ENCODE assay signal across 8 cellular contexts in the genomic region with DNA sequence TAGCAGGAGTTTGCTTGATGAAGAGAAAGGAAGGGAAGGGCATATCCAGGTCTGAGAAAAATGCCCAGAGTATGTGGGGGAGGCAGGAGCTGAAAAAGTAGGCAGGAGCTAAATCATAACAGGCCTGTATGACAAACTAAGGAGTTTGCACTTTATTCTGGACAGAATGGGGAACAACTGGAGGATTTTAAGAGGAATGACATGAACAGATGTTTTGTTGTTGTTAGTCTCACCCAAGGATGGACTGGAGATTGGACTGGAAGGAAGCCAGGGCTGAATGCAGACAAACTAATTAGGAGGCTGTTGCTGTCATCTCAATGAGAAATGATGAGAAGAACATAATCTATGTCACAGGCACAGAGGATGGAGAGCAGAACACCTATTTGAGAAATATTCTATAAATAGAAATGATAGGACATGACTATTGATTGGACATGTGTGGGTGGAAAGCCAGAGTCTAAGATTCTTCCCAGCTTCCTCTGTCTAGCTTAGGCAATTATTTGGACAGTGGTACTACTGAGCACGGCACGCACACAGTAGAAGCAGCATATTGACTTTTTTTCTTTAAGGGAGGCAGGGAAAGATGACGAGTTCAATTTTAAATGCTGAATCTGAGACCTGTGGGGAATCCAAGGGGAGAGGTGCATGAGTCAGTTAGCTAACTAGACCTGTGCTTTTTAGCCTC. TPM values are rescaled to one million over a fixed set of nuclear protein-coding genes. Genes with fewer than 3 reads are reported as not detected.
DNase-seq lines count a peak whose midpoint lies in the region; ATAC-seq and TF ChIP-seq lines count a peak whose summit lies in the region.

No MANE protein-coding gene starts in this region.

- CTCF ChIA-PET in Caco-2 (lab: Charles Lee), result interaction anchor here (0.6 to 2.3 kb wide), 12 partner anchors 14 to 819 kb away, joined by 3 to 13 read pairs (median 3); no protein-coding TSS in a partner anchor

- H3K4me3 ChIP-seq in Caco-2 (ENCODE audit: low read depth, low read length) (peak overlapping the region; percentile 45), LNCaP clone FGC (ENCODE audit: low read depth, low read length) (peak overlapping the region; percentile 86), astrocyte of the cerebellum (ENCODE audit: low read depth, low read length) (peak overlapping the region; percentile 73)

- no peaks in the 10 kb centered on the region for H3K9me3 Mint-ChIP-seq in Caco-2 (ENCODE audit: unreplicated experiment)

- TF ChIP-seq CTCF in Caco-2 (IDR thresholded peaks at IDR 0.05; ENCODE audit: insufficient read depth in 1 of 2, low read depth in 1 of 2, low read length in 1 of 2, severe bottlenecking in 1 of 2, unreplicated experiment in 1 of 2), result no peak
- no peak for TF ChIP-seq CTCF in LNCaP clone FGC (IDR thresholded peaks at IDR 0.05; ENCODE audit: control insufficient read depth, extremely low read depth, insufficient read depth)
- TF ChIP-seq CTCF in astrocyte of the cerebellum (IDR thresholded peaks at IDR 0.05; ENCODE audit: low read depth, low read length, missing control alignments), result no peak

- no peaks in the 10 kb centered on the region for H3K27me3 ChIP-seq in Caco-2 (replicated peaks; ENCODE audit: control insufficient read depth, insufficient read depth, low read length)

- peaks cover 15% of the 10 kb centered on the region for H3K4me1 Mint-ChIP-seq in Caco-2 (ENCODE audit: low read depth, unreplicated experiment)

- no TSS peak for BruUV-seq in Caco-2 (replicated peaks; lab: Mats Ljungman, UMichigan)

- intact Hi-C loops in Caco-2 (cut with micrococcal nuclease; ENCODE audit: unreplicated experiment), result no loop called here

- no peaks in the 10 kb centered on the region for H3K27me3 Mint-ChIP-seq in Caco-2 (ENCODE audit: insufficient read depth, unreplicated experiment)

- DNase-seq in Caco-2 (no peak), LNCaP clone FGC (ENCODE audit: low read depth) (no peak), astrocyte of the cerebellum (ENCODE audit: low read depth) (no peak), left kidney (ENCODE audit: low read depth, low spot score) (peak; percentile 36), superior temporal gyrus (ENCODE audit: extremely low spot score) (peak; percentile 38), MV-4-11 (lab: John Stamatoyannopoulos, UW) (no peak), NOMO-1 treated with dmso at 0.1 percent for 144 hours (lab: John Stamatoyannopoulos, UW; ENCODE audit: unreplicated experiment) (no peak)

- H3K27ac Mint-ChIP-seq in Caco-2 (ENCODE audit: unreplicated experiment), result peak overlapping the region; percentile 99

- peak overlapping the region; percentile 90 for H3K4me3 Mint-ChIP-seq in Caco-2 (ENCODE audit: unreplicated experiment)

- H3K36me3 Mint-ChIP-seq in Caco-2 (ENCODE audit: insufficient read depth, unreplicated experiment), result peaks cover 27% of the 10 kb centered on the region

- no peaks in the 10 kb centered on the region for H3K9me3 ChIP-seq in Caco-2

- in situ Hi-C loops in astrocyte of the cerebellum (cut with HindIII; ENCODE audit: low sequenced_read_pairs), result no loop called here

- no peaks in the 10 kb centered on the region for H3K36me3 ChIP-seq in Caco-2 (ENCODE audit: control insufficient read depth, insufficient read depth, low read length)

- peaks cover 18% of the 10 kb centered on the region; the same call in 1 of the 2 replicates for H3K4me1 ChIP-seq in Caco-2

- POLR2A ChIA-PET in Caco-2 (lab: Charles Lee), result interaction anchor here (0.6 to 2.1 kb wide), 6 partner anchors 7 to 124 kb away, joined by 4 to 28 read pairs (median 5); partner anchors contain the start of gene G3BP2

- ATAC-seq in HG03571 (IDR thresholded peaks at IDR 0.05; ENCODE audit: unreplicated experiment), result no peak

RNA-seq across cellular contexts. Expression of gene USO1, which starts 1.1 kb away (rescaled TPM):
- 55.4 and 59.7 TPM in 2 replicates for total RNA-seq in Caco-2 (2022)

RNA-seq across cellular contexts. Expression of gene G3BP2, which starts 50.0 kb away (rescaled TPM):
- total RNA-seq in Caco-2 (2022), result 187 TPM in 2 replicates

Comparison
In these comparisons a context has a peak if more than half of its experiments do, and no peak if none do; other contexts are left out.
1. DNase-seq: peak in left kidney (single experiment) and superior temporal gyrus (single experiment); none in Caco-2 (0 of 2), LNCaP clone FGC (single experiment), astrocyte of the cerebellum (single experiment), MV-4-11 (single experiment) and NOMO-1 treated with dmso at 0.1 percent for 144 hours (single experiment).
2. Peak in every context shown above with its lines, with median percentiles within 50 percentile points of each other: H3K4me3 ChIP-seq.